Comparison of ENCODE assay signal across 29 cellular contexts in the genomic region with DNA sequence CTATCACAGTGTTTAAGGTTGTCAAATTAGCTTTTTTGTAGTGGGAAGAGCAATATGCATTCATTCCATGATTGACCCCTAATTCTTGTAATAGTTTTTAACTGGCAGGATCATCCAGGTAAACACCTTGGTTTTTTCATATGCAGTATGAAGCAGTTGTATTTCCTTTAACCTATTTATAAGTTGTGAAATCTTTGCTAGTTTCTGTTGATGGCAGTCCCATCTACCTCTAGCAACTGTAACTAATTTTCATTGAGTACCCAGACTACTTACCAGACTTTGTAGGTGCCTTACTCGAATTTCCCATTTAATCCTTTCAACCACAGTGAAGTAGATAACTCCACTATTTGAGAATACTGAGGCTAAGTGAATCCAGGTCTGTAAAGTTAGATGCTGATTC. TPM values are rescaled to one million over a fixed set of nuclear protein-coding genes. Genes with fewer than 3 reads are reported as not detected.
DNase-seq lines count a peak whose midpoint lies in the region; ATAC-seq and TF ChIP-seq lines count a peak whose summit lies in the region.
"Had no signal": no experiment of that assay in that cellular context is flagged by ENCODE, and none has a peak within 500 bp of the region (broad histone marks: within the 10 kb centered on the region; RNA-seq: fewer than 3 reads in every experiment).

No MANE protein-coding gene starts in this region.

- H3K36me3 Mint-ChIP-seq in CD8-positive, alpha-beta T cell = peaks cover 41% of the 10 kb centered on the region

- peak overlapping the region; percentile 23 for H3K4me3 Mint-ChIP-seq in CD8-positive, alpha-beta T cell
- H3K4me3 Mint-ChIP-seq: activated CD4-positive, alpha-beta T cell treated with anti-CD3 and anti-CD28 coated beads, Interleukin-2, amount 10 ng/mL, durations not matched to agents 24 days and 14 days; natural killer cell treated with Interleukin-12 subunit alpha and Interleukin-12 subunit beta and Interleukin-15 and Interleukin-18, amount 100 ng/mL, for 72 hours had no signal

- CTCF ChIA-PET in CD8-positive, alpha-beta T cell (lab: Charles Lee) = no interaction called here

- no peak overlapping the region for H3K4me3 ChIP-seq in CD8-positive, alpha-beta T cell (ENCODE audit: low read depth, low read length)
- H3K4me3 ChIP-seq in Peyer's patch = no peak overlapping the region
- H3K4me3 ChIP-seq: lower lobe of right lung, mucosa of descending colon, SJSA1, upper lobe of left lung had no signal

- no peaks in the 10 kb centered on the region for H3K27me3 Mint-ChIP-seq in CD8-positive, alpha-beta T cell (ENCODE audit: low read depth)
- H3K27me3 Mint-ChIP-seq: activated CD4-positive, alpha-beta T cell treated with anti-CD3 and anti-CD28 coated beads, Interleukin-2, amount 10 ng/mL, durations not matched to agents 24 days and 14 days; natural killer cell treated with Interleukin-12 subunit alpha and Interleukin-12 subunit beta and Interleukin-15 and Interleukin-18, amount 100 ng/mL, for 72 hours had no signal

- no peak for TF ChIP-seq POLR2A in Peyer's patch (IDR thresholded peaks at IDR 0.05)

- intact Hi-C loops in CD8-positive, alpha-beta T cell (cut with DNase I, micrococcal nuclease) = loop anchor here in 1 of 2 experiments (10.0 kb wide), 1 partner anchor 1594 kb away; the partner anchor contains the start of gene ZNF639

- no peak for DNase-seq in CD8-positive, alpha-beta T cell
- no peak for DNase-seq in foreskin keratinocyte
- DNase-seq in ureter (ENCODE audit: low spot score) = no peak
- no peak for DNase-seq in Peyer's patch
- DNase-seq in left lobe of liver (ENCODE audit: low spot score) = no peak
- DNase-seq in NCI-H446 (lab: John Stamatoyannopoulos, UW) = no peak
- DNase-seq: activated CD4-positive, alpha-beta T cell treated with anti-CD3 and anti-CD28 coated beads, Interleukin-2, amount 10 ng/mL, durations not matched to agents 24 days and 14 days; activated naive CD4-positive, alpha-beta T cell treated with Interleukin-2 at 50 U/mL for 16 hours; amygdala; brain microvascular endothelial cell; Caco-2; cerebellar nuclear complex; dermis blood vessel endothelial cell; Kasumi-1; lower lobe of right lung; mucosa of descending colon; MV-4-11; NCI-H1436 treated with DMSO at 0.1 percent for 48 hours; NCI-H748 treated with DMSO at 0.1 percent for 48 hours; stimulated activated CD4-positive, alpha-beta T cell treated with anti-CD3 and anti-CD28 coated beads, Interleukin-15, amount 100 ng/mL, for 24 hours; stimulated activated CD4-positive, alpha-beta T cell treated with anti-CD3 and anti-CD28 coated beads, Interleukin-4, amount 100 ng/mL, for 4 hours; T1000; upper lobe of left lung had no signal

- no peak overlapping the region for H3K27ac ChIP-seq in CD8-positive, alpha-beta T cell (ENCODE audit: low read depth, low read length)
- H3K27ac ChIP-seq in foreskin keratinocyte (peak overlapping the region; percentile 29), Peyer's patch (no peak overlapping the region)
- H3K27ac ChIP-seq: brain microvascular endothelial cell, lower lobe of right lung, RWPE1, SJSA1, upper lobe of left lung had no signal

- no peaks in the 10 kb centered on the region for H3K36me3 ChIP-seq in CD8-positive, alpha-beta T cell (ENCODE audit: insufficient read depth, low read length)
- no peaks in the 10 kb centered on the region for H3K36me3 ChIP-seq in Peyer's patch
- H3K36me3 ChIP-seq: upper lobe of left lung had no signal

- H3K9me3 Mint-ChIP-seq in CD8-positive, alpha-beta T cell = no peaks in the 10 kb centered on the region
- H3K9me3 Mint-ChIP-seq: activated CD4-positive, alpha-beta T cell treated with anti-CD3 and anti-CD28 coated beads, Interleukin-2, amount 10 ng/mL, durations not matched to agents 24 days and 14 days; natural killer cell treated with Interleukin-12 subunit alpha and Interleukin-12 subunit beta and Interleukin-15 and Interleukin-18, amount 100 ng/mL, for 72 hours had no signal

- POLR2A ChIA-PET in CD8-positive, alpha-beta T cell (lab: Charles Lee) = no interaction called here

- no peak overlapping the region for H3K27ac Mint-ChIP-seq in CD8-positive, alpha-beta T cell
- H3K27ac Mint-ChIP-seq: activated CD4-positive, alpha-beta T cell treated with anti-CD3 and anti-CD28 coated beads, Interleukin-2, amount 10 ng/mL, durations not matched to agents 24 days and 14 days; natural killer cell treated with Interleukin-12 subunit alpha and Interleukin-12 subunit beta and Interleukin-15 and Interleukin-18, amount 100 ng/mL, for 72 hours had no signal

- H3K4me1 ChIP-seq in CD8-positive, alpha-beta T cell (ENCODE audit: insufficient read depth, low read length) = peaks cover 40% of the 10 kb centered on the region
- peaks cover 8% of the 10 kb centered on the region for H3K4me1 ChIP-seq in foreskin keratinocyte
- peaks cover 0 to 39% (median 3%) of the 10 kb centered on the region in 4 donors for H3K4me1 ChIP-seq in Peyer's patch

- peaks cover 90% of the 10 kb centered on the region for H3K4me1 Mint-ChIP-seq in CD8-positive, alpha-beta T cell (ENCODE audit: low read depth)

- no peaks in the 10 kb centered on the region for H3K9me3 ChIP-seq in CD8-positive, alpha-beta T cell (ENCODE audit: low read length)
- no peaks in the 10 kb centered on the region for H3K9me3 ChIP-seq in Peyer's patch
- H3K9me3 ChIP-seq: Caco-2, lower lobe of right lung, mucosa of descending colon, SJSA1, upper lobe of left lung had no signal

- no peaks in the 10 kb centered on the region for H3K27me3 ChIP-seq in CD8-positive, alpha-beta T cell (ENCODE audit: insufficient read depth, low read length)
- H3K27me3 ChIP-seq in foreskin keratinocyte (no peaks in the 10 kb centered on the region), Peyer's patch (no peaks in the 10 kb centered on the region)
- H3K27me3 ChIP-seq: brain microvascular endothelial cell, SJSA1, upper lobe of left lung had no signal

- no peak for TF ChIP-seq CTCF in CD8-positive, alpha-beta T cell (IDR thresholded peaks at IDR 0.05)
- TF ChIP-seq CTCF in foreskin keratinocyte (conservative IDR thresholded peaks at IDR 0.05) (no peak), Peyer's patch (IDR thresholded peaks at IDR 0.05) (no peak)

- no peak for ATAC-seq in CD8-positive, alpha-beta T cell
- ATAC-seq in GM21529 (IDR thresholded peaks at IDR 0.05; ENCODE audit: unreplicated experiment) (peak; percentile 44), HG03025 (IDR thresholded peaks at IDR 0.05; ENCODE audit: low FRiP score, unreplicated experiment) (peak; percentile 52), foreskin keratinocyte (no peak), left lobe of liver (no peak)
- ATAC-seq: HepG2; lower lobe of right lung; mucosa of descending colon; natural killer cell treated with Interleukin-12 subunit alpha and Interleukin-12 subunit beta and Interleukin-15 and Interleukin-18, amount 100 ng/mL, for 72 hours had no signal

RNA-seq across cellular contexts. Expression of gene FXR1, which starts 6.1 kb away (rescaled TPM):
- total RNA-seq in CD8-positive, alpha-beta T cell = 100 to 1,000 TPM; 192 to 206 TPM
- total RNA-seq in foreskin keratinocyte (109 and 111 TPM in 2 replicates), ureter (120 TPM), Peyer's patch (100 to 1,000 TPM in 1 of 4 donors, 10 to 100 TPM in 3; 54.5 to 115 (median 79.9) TPM), left lobe of liver (40.6 TPM)
- 53.5 and 60.5 TPM in 2 replicates for polyA plus RNA-seq in foreskin keratinocyte

Comparison
In these comparisons a context has a peak if more than half of its experiments do, and no peak if none do; other contexts are left out.
1. ATAC-seq: peak in GM21529 (single experiment) and HG03025 (single experiment); none in CD8-positive, alpha-beta T cell (single experiment), foreskin keratinocyte (single experiment) and left lobe of liver (single experiment).